ENCODE assay signal across 9 cellular contexts in genomic region chr1:160862151-160863061, GRCh38. TPM values are rescaled to one million over a fixed set of nuclear protein-coding genes. Genes with fewer than 3 reads are reported as not detected.
A peak's percentile ranks its signal among the peaks of the same experiment; 100 is the strongest.
DNase-seq lines count a peak whose midpoint lies in the region; ATAC-seq and TF ChIP-seq lines count a peak whose summit lies in the region.
"Had no signal": no experiment of that assay in that cellular context is flagged by ENCODE, and none has a peak within 500 bp of the region (broad histone marks: within the 10 kb centered on the region; RNA-seq: fewer than 3 reads in every experiment).

Gene CD244 (minus strand): TSS chr1:160862887. CDS start chr1:160862677, 210 bp downstream.

- WGBS in trophoblast cell (ENCODE audit: extremely low coverage, insufficient coverage, insufficient read length): no CpG with 5 or more reads among the region's 13 CpGs

- ATAC-seq in GM18498 (IDR thresholded peaks at IDR 0.05; ENCODE audit: unreplicated experiment): peak; percentile 67
- peak; percentile 82 for ATAC-seq in HG02642 (IDR thresholded peaks at IDR 0.05; ENCODE audit: poor library complexity, unreplicated experiment)
- peak; percentile 62 for ATAC-seq in Panc1
- ATAC-seq in activated naive CD8-positive, alpha-beta T cell treated with anti-CD3 and anti-CD28 coated beads, Interleukin-2, amount 50 U/mL, for 24 hours: peak; percentile 100

- no peak within 1 kb of the TSS for H2BK12ac ChIP-seq in trophoblast cell (ENCODE audit: low read length)

- no peak within 1 kb of the TSS for H4K8ac ChIP-seq in trophoblast cell (ENCODE audit: low read depth, low read length)

- H2AFZ ChIP-seq in trophoblast cell (ENCODE audit: insufficient read depth, low read length, poor library complexity) (no peak within 1 kb of the TSS), OCI-LY7 (ENCODE audit: low read length) (no peak within 1 kb of the TSS)

- no peak within 1 kb of the TSS for H3K4ac ChIP-seq in trophoblast cell (ENCODE audit: low read depth, low read length)

- no peaks in the 10 kb centered on the region for H4K20me1 ChIP-seq in OCI-LY7 (ENCODE audit: insufficient read depth, low read length)

- H4K12ac ChIP-seq in trophoblast cell (ENCODE audit: low read depth, low read length): no peak within 1 kb of the TSS

- H3K4me3 Mint-ChIP-seq in activated naive CD8-positive, alpha-beta T cell treated with anti-CD3 and anti-CD28 coated beads, Interleukin-2, amount 50 U/mL, for 24 hours: peak within 1 kb of the TSS; percentile 53

- BruUV-seq in Panc1 (replicated peaks; lab: Mats Ljungman, UMichigan): no TSS peak
- no TSS peak for BruUV-seq in OCI-LY7 (replicated peaks; lab: Mats Ljungman, UMichigan)

- no peaks in the 10 kb centered on the region for H3K36me3 Mint-ChIP-seq in activated naive CD8-positive, alpha-beta T cell treated with anti-CD3 and anti-CD28 coated beads, Interleukin-2, amount 50 U/mL, for 24 hours (ENCODE audit: low read depth)

- CTCF ChIA-PET in Panc1 (lab: Charles Lee): interaction anchor here (0.5 kb wide), 1 partner anchor 14 kb away, joined by 3 read pairs; no protein-coding TSS in a partner anchor
- CTCF ChIA-PET in OCI-LY7 (lab: Charles Lee; ENCODE audit: unreplicated experiment): interaction anchor here (0.7 kb wide), 1 partner anchor 82 kb away, joined by 3 read pairs; no protein-coding TSS in a partner anchor

- DNase-seq in Panc1 (ENCODE audit: low read depth, low spot score): no peak
- DNase-seq in activated naive CD8-positive, alpha-beta T cell treated with anti-CD3 and anti-CD28 coated beads, Interleukin-2, amount 50 U/mL, for 24 hours: peak; percentile 71
- DNase-seq in trophoblast cell: peak; percentile 24 to 42
- no peak for DNase-seq in foreskin fibroblast
- no peak for DNase-seq in globus pallidus (ENCODE audit: low spot score)
- DNase-seq in OCI-LY7 (ENCODE audit: low spot score): no peak

- H3K9ac ChIP-seq in trophoblast cell (ENCODE audit: low read length): no peak within 1 kb of the TSS

- H3K27ac Mint-ChIP-seq in activated naive CD8-positive, alpha-beta T cell treated with anti-CD3 and anti-CD28 coated beads, Interleukin-2, amount 50 U/mL, for 24 hours: peak within 1 kb of the TSS; percentile 74

- no peaks in the 10 kb centered on the region for H3K9me3 ChIP-seq in Panc1 (ENCODE audit: control insufficient read depth, insufficient read depth, low read depth, low read length)
- no peaks in the 10 kb centered on the region for H3K9me3 ChIP-seq in trophoblast cell (ENCODE audit: insufficient read depth, low read depth, low read length)
- H3K9me3 ChIP-seq in OCI-LY7 (ENCODE audit: low read length): no peaks in the 10 kb centered on the region

- H2AK5ac ChIP-seq in trophoblast cell (ENCODE audit: low read length): no peak within 1 kb of the TSS

- H3K79me2 ChIP-seq in trophoblast cell (ENCODE audit: control insufficient read depth, insufficient read depth, low read length, poor library complexity) (no peaks in the 10 kb centered on the region), OCI-LY7 (ENCODE audit: insufficient read depth, low read depth, low read length) (no peaks in the 10 kb centered on the region)

- peaks cover 5% of the 10 kb centered on the region for H3K27me3 Mint-ChIP-seq in activated naive CD8-positive, alpha-beta T cell treated with anti-CD3 and anti-CD28 coated beads, Interleukin-2, amount 50 U/mL, for 24 hours

- no peaks in the 10 kb centered on the region for H3K79me1 ChIP-seq in trophoblast cell (ENCODE audit: low read length)

- no peak within 1 kb of the TSS for H3K4me2 ChIP-seq in trophoblast cell (ENCODE audit: low read length)
- H3K4me2 ChIP-seq in OCI-LY7 (ENCODE audit: low read length): no peak within 1 kb of the TSS

- H2BK120ac ChIP-seq in trophoblast cell (ENCODE audit: insufficient read depth, low read length, poor library complexity): no peak within 1 kb of the TSS

- no peak within 1 kb of the TSS for H3K18ac ChIP-seq in trophoblast cell (ENCODE audit: low read length)

- H3K9me2 ChIP-seq in OCI-LY7 (ENCODE audit: insufficient read depth, low read length): no peaks in the 10 kb centered on the region

- H3K27ac ChIP-seq in Panc1 (ENCODE audit: low read length) (no peak within 1 kb of the TSS), trophoblast cell (ENCODE audit: low read depth, low read length) (no peak within 1 kb of the TSS), OCI-LY7 (ENCODE audit: low read depth, low read length, poor library complexity, severe bottlenecking) (no peak within 1 kb of the TSS)
- H3K27ac ChIP-seq: epithelial cell of prostate had no signal

- POLR2A ChIA-PET in Panc1 (lab: Charles Lee) (no interaction called here), OCI-LY7 (lab: Charles Lee) (interaction anchor here (0.6 kb wide), 1 partner anchor 38 kb away, joined by 3 read pairs; no protein-coding TSS in a partner anchor)

- H3K4me1 Mint-ChIP-seq in activated naive CD8-positive, alpha-beta T cell treated with anti-CD3 and anti-CD28 coated beads, Interleukin-2, amount 50 U/mL, for 24 hours: peaks cover 36% of the 10 kb centered on the region

- H3K4me1 ChIP-seq in Panc1 (ENCODE audit: control insufficient read depth, insufficient read depth, low read length) (no peaks in the 10 kb centered on the region), trophoblast cell (ENCODE audit: control insufficient read depth in 1 of 2, insufficient read depth in 2 of 2, low read length in 2 of 2) (no peaks in the 10 kb centered on the region), OCI-LY7 (ENCODE audit: insufficient read depth, low read length, poor library complexity, severe bottlenecking) (no peaks in the 10 kb centered on the region)

- intact Hi-C loops in Panc1 (cut with micrococcal nuclease; ENCODE audit: unreplicated experiment): no loop called here
- intact Hi-C loops in OCI-LY7 (cut with micrococcal nuclease; ENCODE audit: unreplicated experiment): no loop called here

- H3K14ac ChIP-seq in trophoblast cell (ENCODE audit: low read length): no peak within 1 kb of the TSS

- H3K4me3 ChIP-seq in Panc1 (ENCODE audit: low read depth in 2 of 2, low read length in 2 of 2) (no peak within 1 kb of the TSS), trophoblast cell (ENCODE audit: low read depth, low read length) (no peak within 1 kb of the TSS), foreskin fibroblast (ENCODE audit: low read depth in 1 of 2, low read length in 2 of 2) (no peak within 1 kb of the TSS), OCI-LY7 (ENCODE audit: low read depth, low read length, poor library complexity, severe bottlenecking) (no peak within 1 kb of the TSS)

- TF ChIP-seq CTCF in Panc1 (IDR thresholded peaks at IDR 0.05): no peak
- no peak for TF ChIP-seq CTCF in foreskin fibroblast (IDR thresholded peaks at IDR 0.05; ENCODE audit: low read depth, low read length)
- TF ChIP-seq CTCF in OCI-LY7 (conservative IDR thresholded peaks at IDR 0.05; ENCODE audit: low read length): no peak

- no peaks in the 10 kb centered on the region for H3K27me3 ChIP-seq in Panc1 (ENCODE audit: control insufficient read depth, insufficient read depth, low read length)
- H3K27me3 ChIP-seq in trophoblast cell (ENCODE audit: insufficient read depth, low read length): no peaks in the 10 kb centered on the region

- no peak within 1 kb of the TSS for H3K23ac ChIP-seq in trophoblast cell (ENCODE audit: low read length)

- H4K91ac ChIP-seq in trophoblast cell (ENCODE audit: low read depth, low read length): no peak within 1 kb of the TSS

- no peak within 1 kb of the TSS for H2BK5ac ChIP-seq in trophoblast cell (ENCODE audit: low read depth, low read length, poor library complexity)

- in situ Hi-C loops in Panc1 (cut with HindIII; ENCODE audit: low pct_unique_long_range_greater_than_20kb, low sequenced_read_pairs): no loop called here

- H3K9me3 Mint-ChIP-seq in activated naive CD8-positive, alpha-beta T cell treated with anti-CD3 and anti-CD28 coated beads, Interleukin-2, amount 50 U/mL, for 24 hours: no peaks in the 10 kb centered on the region

- H3K36me3 ChIP-seq in Panc1 (ENCODE audit: control insufficient read depth, insufficient read depth, low read length): no peaks in the 10 kb centered on the region
- no peaks in the 10 kb centered on the region for H3K36me3 ChIP-seq in trophoblast cell (ENCODE audit: control insufficient read depth in 1 of 2, insufficient read depth in 2 of 2, low read length in 2 of 2)
- no peaks in the 10 kb centered on the region for H3K36me3 ChIP-seq in OCI-LY7 (ENCODE audit: insufficient read depth, low read length)

RNA-seq across cellular contexts. Expression of gene CD244, which starts in this region (rescaled TPM):
- not detected for total RNA-seq in Panc1 (2021; ENCODE audit: unreplicated experiment)
- not detected for polyA plus RNA-seq in Panc1 (2012; ENCODE audit: insufficient read length)
- 0.01 and 0.07 TPM in 2 replicates for polyA plus RNA-seq in trophoblast cell (2013)
- total RNA-seq in OCI-LY7 (2014; rRNA removed; shearing (Covaris generic)): not detected in 2 replicates
- total RNA-seq in OCI-LY7 (2022): not detected in 2 replicates

Comparison
In these comparisons a context has a peak if more than half of its experiments do, and no peak if none do; other contexts are left out.
1. Peak in ATAC-seq in Panc1; RNA of the gene not detected or under 1 TPM.
2. DNase-seq: peak in activated naive CD8-positive, alpha-beta T cell treated with anti-CD3 and anti-CD28 coated beads, Interleukin-2, amount 50 U/mL, for 24 hours (single experiment) and trophoblast cell (2 of 2); none in Panc1 (single experiment), foreskin fibroblast (0 of 2), globus pallidus (single experiment) and OCI-LY7 (single experiment).
3. Peak in every context shown above with its lines, with median percentiles within 50 percentile points of each other: ATAC-seq.